1 cellular context compared by ENCODE assay signal in the genomic region with DNA sequence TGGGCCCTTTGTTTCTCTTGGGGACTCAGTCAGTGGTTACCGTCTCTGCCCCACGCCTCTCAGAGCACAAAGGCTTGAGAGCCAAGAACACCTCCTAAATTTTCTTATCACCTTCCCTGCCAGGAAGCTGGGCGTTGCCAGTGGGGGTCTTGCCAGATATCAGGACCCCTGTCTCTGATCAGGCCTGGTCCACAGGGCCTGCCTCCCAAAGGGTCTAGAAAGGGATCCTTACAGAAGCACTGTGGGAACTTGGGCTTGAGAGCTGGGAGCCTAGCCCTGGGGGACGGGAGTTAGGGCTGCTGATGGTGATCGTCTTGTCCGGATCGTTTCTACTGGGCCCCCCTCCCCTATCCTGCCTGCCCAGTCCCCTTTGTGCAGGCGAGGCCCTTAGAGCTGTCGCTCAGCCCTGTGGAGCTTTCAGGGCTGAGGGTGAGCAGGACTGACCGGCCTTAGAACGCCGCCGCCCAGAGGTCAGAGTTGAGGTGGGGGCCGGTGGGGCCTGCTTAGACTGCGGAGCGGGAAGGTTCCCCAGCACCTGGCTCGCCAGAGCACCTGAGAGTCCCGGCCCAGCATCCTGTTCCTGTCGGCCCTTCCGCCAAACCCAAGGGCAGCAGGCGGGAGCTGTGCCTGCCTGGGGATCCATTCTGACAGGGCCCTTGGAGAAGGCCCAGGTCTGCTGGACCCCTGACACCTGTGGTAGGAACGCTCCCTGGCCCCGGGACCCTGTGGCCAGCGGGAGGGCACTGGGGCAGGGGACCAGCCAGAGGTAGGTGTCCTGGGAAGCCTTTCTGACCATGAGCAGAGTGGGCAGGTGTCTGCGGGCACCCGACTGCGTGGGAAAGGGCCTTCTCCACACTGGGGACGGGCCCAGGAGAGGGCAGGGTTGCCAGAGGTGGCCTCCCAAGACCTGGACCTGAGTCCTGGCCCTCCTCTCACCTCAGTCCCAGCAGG.
TF ChIP-seq lines count a peak whose summit lies in the region.

No MANE protein-coding gene starts in this region.

TF ChIP-seq in H1, 55 proteins besides CTCF, POLR2A, EP300 and RAD21:
- TF ChIP-seq KDM5A (IDR thresholded peaks at IDR 0.05; ENCODE audit: low read length) (no peak), SUZ12 (IDR thresholded peaks at IDR 0.05; ENCODE audit: low read length) (no peak), CREB1 (IDR thresholded peaks at IDR 0.05) (no peak), HDAC6 (IDR thresholded peaks at IDR 0.05; ENCODE audit: low read depth, low read length) (no peak), SIN3A (conservative IDR thresholded peaks at IDR 0.05 in 1 of 2, IDR thresholded peaks at IDR 0.05 in 1 of 2; ENCODE audit: low read depth in 1 of 2, low read length in 2 of 2) (no peak), SRF (IDR thresholded peaks at IDR 0.05; ENCODE audit: low read depth, low read length) (no peak), SP4 (IDR thresholded peaks at IDR 0.05; ENCODE audit: low read length) (no peak), EZH2 (IDR thresholded peaks at IDR 0.05; ENCODE audit: low read depth, low read length, severe bottlenecking) (no peak), MAFK (IDR thresholded peaks at IDR 0.05; ENCODE audit: low read depth, low read length) (no peak), BCL11A (IDR thresholded peaks at IDR 0.05; ENCODE audit: low read depth in 2 of 2, low read length in 2 of 2) (no peak), SP1 (IDR thresholded peaks at IDR 0.05; ENCODE audit: low read depth, low read length) (no peak), NANOG (IDR thresholded peaks at IDR 0.05; ENCODE audit: insufficient read depth, low read depth, low read length, poor library complexity, severe bottlenecking) (no peak)
- TF ChIP-seq, protein P1, sequence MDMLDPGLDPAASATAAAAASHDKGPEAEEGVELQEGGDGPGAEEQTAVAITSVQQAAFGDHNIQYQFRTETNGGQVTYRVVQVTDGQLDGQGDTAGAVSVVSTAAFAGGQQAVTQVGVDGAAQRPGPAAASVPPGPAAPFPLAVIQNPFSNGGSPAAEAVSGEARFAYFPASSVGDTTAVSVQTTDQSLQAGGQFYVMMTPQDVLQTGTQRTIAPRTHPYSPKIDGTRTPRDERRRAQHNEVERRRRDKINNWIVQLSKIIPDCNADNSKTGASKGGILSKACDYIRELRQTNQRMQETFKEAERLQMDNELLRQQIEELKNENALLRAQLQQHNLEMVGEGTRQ (IDR thresholded peaks at IDR 0.05; ENCODE audit: low read length) = no peak
